In the genomic region with DNA sequence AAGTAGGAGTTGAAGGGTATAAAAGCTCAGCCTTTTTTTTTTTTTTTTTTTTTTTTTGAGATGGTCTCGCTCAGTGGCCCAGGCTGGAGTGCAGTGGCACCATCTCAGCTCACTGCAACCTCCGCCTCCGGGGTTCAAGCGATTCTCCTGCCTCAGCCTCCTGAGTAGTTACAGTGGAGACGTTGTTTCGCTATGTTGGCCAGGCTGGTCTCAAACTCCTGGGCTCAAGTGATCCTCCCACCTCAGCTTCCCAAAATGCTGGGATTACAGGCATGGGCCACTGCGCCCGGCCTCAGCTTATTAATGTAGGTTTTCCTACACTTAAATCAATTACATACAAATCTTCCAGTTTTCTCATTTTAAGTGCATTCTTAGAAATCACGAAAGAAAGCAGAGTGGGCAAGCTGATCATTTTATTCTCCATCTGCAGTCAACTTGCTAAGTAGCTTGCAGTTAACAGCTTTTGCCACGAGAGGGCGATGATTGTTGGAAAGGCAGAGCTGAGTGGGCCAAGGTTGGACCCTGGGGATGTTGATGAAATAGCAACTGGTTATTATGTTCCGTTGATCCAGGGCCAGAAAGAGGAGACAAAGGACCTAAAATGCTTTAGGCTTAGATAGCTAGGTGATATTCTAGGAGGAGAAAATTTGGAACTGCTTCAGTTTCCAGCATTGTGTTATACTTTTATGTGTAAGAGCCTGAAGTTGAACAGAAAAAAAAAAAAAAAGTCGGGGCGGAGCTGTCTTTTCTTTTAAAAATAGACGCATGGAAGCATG, we compare ENCODE assay signal across 1 cellular context.
TF ChIP-seq lines count a peak whose summit lies in the region.

No MANE protein-coding gene starts in this region.

TF ChIP-seq in HepG2, 621 proteins besides CTCF, POLR2A, EP300 and RAD21 (continued from another document):
- TF ChIP-seq KLF9 (CRISPR knock-in tag; IDR thresholded peaks at IDR 0.05; ENCODE audit: low read depth) = 0 out of 2 replicates have a peak, but pooled peaks have one; percentile 39
- 0 out of 2 replicates have a peak, but pooled peaks have one; percentile 26 for TF ChIP-seq TFDP1 (CRISPR knock-in tag; IDR thresholded peaks at IDR 0.05; ENCODE audit: borderline replicate concordance)
- no peak for TF ChIP-seq SOX6 (IDR thresholded peaks at IDR 0.05)
- TF ChIP-seq SOX6 (CRISPR knock-in tag; IDR thresholded peaks at IDR 0.05) = no peak
